ENCODE assay signal across 32 cellular contexts in the genomic region with DNA sequence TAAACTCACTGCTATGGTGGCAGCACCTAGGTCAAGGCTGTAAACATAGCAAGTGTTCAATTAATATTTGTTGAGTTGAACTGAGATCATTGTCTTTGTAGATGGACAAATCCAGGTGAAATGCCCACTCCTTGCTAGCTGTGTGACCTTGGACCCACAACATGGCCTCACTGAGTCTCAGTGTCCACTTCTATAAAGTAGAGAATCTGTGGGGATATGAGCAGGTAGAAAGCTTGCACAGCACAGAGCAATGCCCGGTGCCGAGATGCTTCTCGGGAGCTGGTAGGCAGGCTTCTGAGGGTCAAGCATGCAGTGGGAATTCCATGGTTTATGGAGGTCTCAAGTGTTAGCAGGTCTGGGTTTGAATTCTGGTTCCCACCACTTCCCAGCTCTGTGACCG.
"Had no signal": no experiment of that assay in that cellular context is flagged by ENCODE, and none has a peak within 500 bp of the region (broad histone marks: within the 10 kb centered on the region; RNA-seq: fewer than 3 reads in every experiment).

No MANE protein-coding gene starts in this region.

- H3K36me3 Mint-ChIP-seq: activated CD4-positive, alpha-beta memory T cell treated with anti-CD3 and anti-CD28 coated beads for 36 hours; activated naive CD8-positive, alpha-beta T cell; T-cell had no signal

- H3K27ac Mint-ChIP-seq: activated B cell treated with CpG ODN at 0.5 μM for 24 hours; activated CD4-positive, alpha-beta memory T cell treated with anti-CD3 and anti-CD28 coated beads for 36 hours; activated naive CD8-positive, alpha-beta T cell; activated naive CD8-positive, alpha-beta T cell treated with anti-CD3 and anti-CD28 coated beads, Interleukin-2, amount 50 U/mL, for 24 hours; T-cell had no signal

- H3K4me3 ChIP-seq: body of pancreas, breast epithelium, Peyer's patch had no signal

- H3K4me1 Mint-ChIP-seq: activated B cell treated with CpG ODN at 0.5 μM for 24 hours had no signal

- H3K4me1 ChIP-seq: body of pancreas, breast epithelium, Peyer's patch had no signal

- ATAC-seq: activated naive CD8-positive, alpha-beta T cell treated with anti-CD3 and anti-CD28 coated beads, Interleukin-2, amount 50 U/mL, for 24 hours; body of pancreas; PC-3; T-cell had no signal

- H3K9me3 ChIP-seq: body of pancreas, breast epithelium, Peyer's patch had no signal

- H3K27ac ChIP-seq: body of pancreas, breast epithelium, Peyer's patch, VCaP had no signal

- H3K27me3 Mint-ChIP-seq: activated CD4-positive, alpha-beta memory T cell treated with anti-CD3 and anti-CD28 coated beads for 36 hours had no signal

- H3K36me3 ChIP-seq: breast epithelium, Peyer's patch had no signal

- H3K27me3 ChIP-seq: body of pancreas, Peyer's patch had no signal

- H3K9me3 Mint-ChIP-seq: activated B cell treated with CpG ODN at 0.5 μM for 24 hours; activated naive CD8-positive, alpha-beta T cell treated with anti-CD3 and anti-CD28 coated beads, Interleukin-2, amount 50 U/mL, for 24 hours; T-cell had no signal

- H3K4me3 Mint-ChIP-seq: activated B cell treated with CpG ODN at 0.5 μM for 24 hours; activated CD4-positive, alpha-beta memory T cell treated with anti-CD3 and anti-CD28 coated beads for 36 hours; activated naive CD8-positive, alpha-beta T cell; activated naive CD8-positive, alpha-beta T cell treated with anti-CD3 and anti-CD28 coated beads, Interleukin-2, amount 50 U/mL, for 24 hours; T-cell had no signal

- DNase-seq: activated B cell treated with CpG ODN at 0.5 μM for 24 hours; activated CD4-positive, alpha-beta memory T cell treated with anti-CD3 and anti-CD28 coated beads for 36 hours; activated CD4-positive, alpha-beta T cell treated with anti-CD3 and anti-CD28 coated beads for 4 hours; activated CD4-positive, alpha-beta T cell treated with anti-CD3 and anti-CD28 coated beads, Interleukin-2, amount 50 U/mL, for 1 hour; activated CD4-positive, CD25-positive, alpha-beta regulatory T cell treated with anti-CD3 and anti-CD28 coated beads, Interleukin-2, amount 50 U/mL, for 72 hours; activated CD8-positive, alpha-beta memory T cell treated with anti-CD3 and anti-CD28 coated beads, Interleukin-2, amount 50 U/mL, for 4 hours; activated gamma-delta T cell; activated naive CD4-positive, alpha-beta T cell treated with Interleukin-2 at 50 U/mL for 16 hours; activated naive CD8-positive, alpha-beta T cell treated with anti-CD3 and anti-CD28 coated beads, Interleukin-2, amount 50 U/mL, for 24 hours; activated T-cell treated with anti-CD3 and anti-CD28 coated beads for 4 hours; activated T-cell treated with anti-CD3 and anti-CD28 coated beads, Interleukin-2, amount 50 U/mL, for 48 hours; caudate nucleus; cerebellar nuclear complex; KG1; MM.1S; NCI-H1092; NCI-H1436 treated with DMSO at 0.1 percent for 48 hours; NCI-H1694 treated with DMSO at 0.1 percent for 48 hours; NCI-H2029; NCI-H345; NCI-H524 treated with DMSO at 0.1 percent for 48 hours; PC-3; Peyer's patch; RPMI8226; SIG-M5; T-cell; T-helper 2 cell; T-helper 9 cell had no signal
